26 cellular contexts compared by ENCODE assay signal in genomic region chr6:157788180-157788579, GRCh38.
"Had no signal": no experiment of that assay in that cellular context is flagged by ENCODE, and none has a peak within 500 bp of the region (broad histone marks: within the 10 kb centered on the region; RNA-seq: fewer than 3 reads in every experiment).

No MANE protein-coding gene starts in this region.

- H3K9me3 ChIP-seq: colonic mucosa, esophagus muscularis mucosa, esophagus squamous epithelium, gastrocnemius medialis, gastroesophageal sphincter, heart left ventricle, heart right ventricle had no signal

- ATAC-seq: effector memory CD8-positive, alpha-beta T cell; esophagus mucosa; foreskin keratinocyte; gastrocnemius medialis; gastroesophageal sphincter; heart left ventricle; heart right ventricle had no signal

- H3K36me3 ChIP-seq: colonic mucosa, esophagus muscularis mucosa, esophagus squamous epithelium, gastrocnemius medialis, gastroesophageal sphincter, heart left ventricle, heart right ventricle had no signal

- H3K4me1 ChIP-seq: colonic mucosa, foreskin keratinocyte had no signal

- H3K27ac ChIP-seq: colonic mucosa, coronary artery, dorsolateral prefrontal cortex, epithelial cell of prostate, esophagus muscularis mucosa, esophagus squamous epithelium, foreskin keratinocyte, gastrocnemius medialis, gastroesophageal sphincter, heart left ventricle, heart right ventricle had no signal

- FAIRE-seq: endometrium, endothelial cell of umbilical vein had no signal

- H3K4me3 ChIP-seq: colonic mucosa, coronary artery, dorsolateral prefrontal cortex, esophagus muscularis mucosa, esophagus squamous epithelium, gastrocnemius medialis, gastroesophageal sphincter, heart left ventricle, heart right ventricle had no signal

- H3K27me3 ChIP-seq: colonic mucosa, dorsolateral prefrontal cortex, esophagus muscularis mucosa, esophagus squamous epithelium, foreskin keratinocyte, gastrocnemius medialis, gastroesophageal sphincter, heart left ventricle, heart right ventricle had no signal

- DNase-seq: colonic mucosa; cortex of kidney; dermis blood vessel endothelial cell; dorsolateral prefrontal cortex; effector CD4-positive, alpha-beta T cell; effector CD8-positive, alpha-beta T cell; effector memory CD4-positive, alpha-beta T cell; effector memory CD8-positive, alpha-beta T cell; endodermal cell; erythroblast; esophagus squamous epithelium; foreskin fibroblast; foreskin keratinocyte; foreskin melanocyte; gastrocnemius medialis; glutamatergic neuron; head of caudate nucleus; heart left ventricle; heart right ventricle had no signal
